1 cellular context compared by ENCODE assay signal in the genomic region with DNA sequence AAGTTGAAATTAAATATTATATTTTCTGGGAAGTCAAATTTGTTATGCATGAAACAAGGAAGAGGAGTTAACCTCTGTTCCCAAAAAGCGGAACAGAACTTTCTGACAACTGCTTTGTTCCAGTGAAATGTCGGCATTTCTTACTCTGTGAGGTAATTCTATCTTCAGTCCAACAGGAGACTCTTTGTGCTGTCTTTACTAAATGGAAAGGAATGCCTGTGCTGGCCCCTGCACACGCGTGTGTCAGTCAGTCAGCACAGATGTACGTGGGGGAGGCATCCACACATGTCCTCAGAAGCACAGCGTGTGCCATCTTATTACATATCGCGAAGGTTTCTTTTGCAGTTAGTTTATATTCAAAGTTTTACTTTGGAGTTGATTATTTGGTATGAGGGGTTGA.
A peak's percentile ranks its signal among the peaks of the same experiment; 100 is the strongest.
TF ChIP-seq lines count a peak whose summit lies in the region.

No MANE protein-coding gene starts in this region.

TF ChIP-seq in K562, 482 proteins besides CTCF, POLR2A, EP300 and RAD21 (continued from another document and continues in another):
- TF ChIP-seq, protein P1, sequence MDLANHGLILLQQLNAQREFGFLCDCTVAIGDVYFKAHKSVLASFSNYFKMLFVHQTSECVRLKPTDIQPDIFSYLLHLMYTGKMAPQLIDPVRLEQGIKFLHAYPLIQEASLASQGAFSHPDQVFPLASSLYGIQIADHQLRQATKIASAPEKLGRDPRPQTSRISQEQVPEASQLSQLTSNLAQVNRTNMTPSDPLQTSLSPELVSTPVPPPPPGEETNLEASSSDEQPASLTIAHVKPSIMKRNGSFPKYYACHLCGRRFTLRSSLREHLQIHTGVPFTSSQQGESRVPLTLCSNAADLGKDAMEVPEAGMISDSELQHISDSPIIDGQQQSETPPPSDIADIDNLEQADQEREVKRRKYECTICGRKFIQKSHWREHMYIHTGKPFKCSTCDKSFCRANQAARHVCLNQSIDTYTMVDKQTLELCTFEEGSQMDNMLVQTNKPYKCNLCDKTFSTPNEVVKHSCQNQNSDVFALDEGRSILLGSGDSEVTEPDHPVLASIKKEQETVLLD (IDR thresholded peaks at IDR 0.05), result 0 out of 2 replicates have a peak, but pooled peaks have one; percentile 51
- TF ChIP-seq SMARCB1 (IDR thresholded peaks at IDR 0.05; ENCODE audit: insufficient read length, low read depth), result peak; percentile 22
- no peak for TF ChIP-seq ZNF3 (CRISPR knock-in tag; IDR thresholded peaks at IDR 0.05)
- TF ChIP-seq, protein P2, sequence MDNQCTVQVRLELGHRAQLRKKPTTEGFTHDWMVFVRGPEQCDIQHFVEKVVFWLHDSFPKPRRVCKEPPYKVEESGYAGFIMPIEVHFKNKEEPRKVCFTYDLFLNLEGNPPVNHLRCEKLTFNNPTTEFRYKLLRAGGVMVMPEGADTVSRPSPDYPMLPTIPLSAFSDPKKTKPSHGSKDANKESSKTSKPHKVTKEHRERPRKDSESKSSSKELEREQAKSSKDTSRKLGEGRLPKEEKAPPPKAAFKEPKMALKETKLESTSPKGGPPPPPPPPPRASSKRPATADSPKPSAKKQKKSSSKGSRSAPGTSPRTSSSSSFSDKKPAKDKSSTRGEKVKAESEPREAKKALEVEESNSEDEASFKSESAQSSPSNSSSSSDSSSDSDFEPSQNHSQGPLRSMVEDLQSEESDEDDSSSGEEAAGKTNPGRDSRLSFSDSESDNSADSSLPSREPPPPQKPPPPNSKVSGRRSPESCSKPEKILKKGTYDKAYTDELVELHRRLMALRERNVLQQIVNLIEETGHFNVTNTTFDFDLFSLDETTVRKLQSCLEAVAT (IDR thresholded peaks at IDR 0.05), result peak; percentile 85 to 87; a peak in 3 of 4 replicates
- TF ChIP-seq, protein P3, sequence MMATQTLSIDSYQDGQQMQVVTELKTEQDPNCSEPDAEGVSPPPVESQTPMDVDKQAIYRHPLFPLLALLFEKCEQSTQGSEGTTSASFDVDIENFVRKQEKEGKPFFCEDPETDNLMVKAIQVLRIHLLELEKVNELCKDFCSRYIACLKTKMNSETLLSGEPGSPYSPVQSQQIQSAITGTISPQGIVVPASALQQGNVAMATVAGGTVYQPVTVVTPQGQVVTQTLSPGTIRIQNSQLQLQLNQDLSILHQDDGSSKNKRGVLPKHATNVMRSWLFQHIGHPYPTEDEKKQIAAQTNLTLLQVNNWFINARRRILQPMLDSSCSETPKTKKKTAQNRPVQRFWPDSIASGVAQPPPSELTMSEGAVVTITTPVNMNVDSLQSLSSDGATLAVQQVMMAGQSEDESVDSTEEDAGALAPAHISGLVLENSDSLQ (IDR thresholded peaks at IDR 0.05), result peak; percentile 86
- TF ChIP-seq, protein P4, sequence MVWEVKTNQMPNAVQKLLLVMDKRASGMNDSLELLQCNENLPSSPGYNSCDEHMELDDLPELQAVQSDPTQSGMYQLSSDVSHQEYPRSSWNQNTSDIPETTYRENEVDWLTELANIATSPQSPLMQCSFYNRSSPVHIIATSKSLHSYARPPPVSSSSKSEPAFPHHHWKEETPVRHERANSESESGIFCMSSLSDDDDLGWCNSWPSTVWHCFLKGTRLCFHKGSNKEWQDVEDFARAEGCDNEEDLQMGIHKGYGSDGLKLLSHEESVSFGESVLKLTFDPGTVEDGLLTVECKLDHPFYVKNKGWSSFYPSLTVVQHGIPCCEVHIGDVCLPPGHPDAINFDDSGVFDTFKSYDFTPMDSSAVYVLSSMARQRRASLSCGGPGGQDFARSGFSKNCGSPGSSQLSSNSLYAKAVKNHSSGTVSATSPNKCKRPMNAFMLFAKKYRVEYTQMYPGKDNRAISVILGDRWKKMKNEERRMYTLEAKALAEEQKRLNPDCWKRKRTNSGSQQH (CRISPR knock-in tag; IDR thresholded peaks at IDR 0.05), result no peak
- TF ChIP-seq CHD2 (IDR thresholded peaks at IDR 0.05; ENCODE audit: low read depth, low read length), result no peak
- no peak for TF ChIP-seq SMC3 (conservative IDR thresholded peaks at IDR 0.05; ENCODE audit: insufficient read depth, low read depth, low read length)
- no peak for TF ChIP-seq MAFK (IDR thresholded peaks at IDR 0.05; ENCODE audit: low read length)
- TF ChIP-seq, protein P5, sequence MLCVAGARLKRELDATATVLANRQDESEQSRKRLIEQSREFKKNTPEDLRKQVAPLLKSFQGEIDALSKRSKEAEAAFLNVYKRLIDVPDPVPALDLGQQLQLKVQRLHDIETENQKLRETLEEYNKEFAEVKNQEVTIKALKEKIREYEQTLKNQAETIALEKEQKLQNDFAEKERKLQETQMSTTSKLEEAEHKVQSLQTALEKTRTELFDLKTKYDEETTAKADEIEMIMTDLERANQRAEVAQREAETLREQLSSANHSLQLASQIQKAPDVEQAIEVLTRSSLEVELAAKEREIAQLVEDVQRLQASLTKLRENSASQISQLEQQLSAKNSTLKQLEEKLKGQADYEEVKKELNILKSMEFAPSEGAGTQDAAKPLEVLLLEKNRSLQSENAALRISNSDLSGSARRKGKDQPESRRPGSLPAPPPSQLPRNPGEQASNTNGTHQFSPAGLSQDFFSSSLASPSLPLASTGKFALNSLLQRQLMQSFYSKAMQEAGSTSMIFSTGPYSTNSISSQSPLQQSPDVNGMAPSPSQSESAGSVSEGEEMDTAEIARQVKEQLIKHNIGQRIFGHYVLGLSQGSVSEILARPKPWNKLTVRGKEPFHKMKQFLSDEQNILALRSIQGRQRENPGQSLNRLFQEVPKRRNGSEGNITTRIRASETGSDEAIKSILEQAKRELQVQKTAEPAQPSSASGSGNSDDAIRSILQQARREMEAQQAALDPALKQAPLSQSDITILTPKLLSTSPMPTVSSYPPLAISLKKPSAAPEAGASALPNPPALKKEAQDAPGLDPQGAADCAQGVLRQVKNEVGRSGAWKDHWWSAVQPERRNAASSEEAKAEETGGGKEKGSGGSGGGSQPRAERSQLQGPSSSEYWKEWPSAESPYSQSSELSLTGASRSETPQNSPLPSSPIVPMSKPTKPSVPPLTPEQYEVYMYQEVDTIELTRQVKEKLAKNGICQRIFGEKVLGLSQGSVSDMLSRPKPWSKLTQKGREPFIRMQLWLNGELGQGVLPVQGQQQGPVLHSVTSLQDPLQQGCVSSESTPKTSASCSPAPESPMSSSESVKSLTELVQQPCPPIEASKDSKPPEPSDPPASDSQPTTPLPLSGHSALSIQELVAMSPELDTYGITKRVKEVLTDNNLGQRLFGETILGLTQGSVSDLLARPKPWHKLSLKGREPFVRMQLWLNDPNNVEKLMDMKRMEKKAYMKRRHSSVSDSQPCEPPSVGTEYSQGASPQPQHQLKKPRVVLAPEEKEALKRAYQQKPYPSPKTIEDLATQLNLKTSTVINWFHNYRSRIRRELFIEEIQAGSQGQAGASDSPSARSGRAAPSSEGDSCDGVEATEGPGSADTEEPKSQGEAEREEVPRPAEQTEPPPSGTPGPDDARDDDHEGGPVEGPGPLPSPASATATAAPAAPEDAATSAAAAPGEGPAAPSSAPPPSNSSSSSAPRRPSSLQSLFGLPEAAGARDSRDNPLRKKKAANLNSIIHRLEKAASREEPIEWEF (CRISPR knock-in tag; IDR thresholded peaks at IDR 0.05), result no peak
- no peak for TF ChIP-seq DPF2 (IDR thresholded peaks at IDR 0.05)
- no peak for TF ChIP-seq MYBL2 (IDR thresholded peaks at IDR 0.05; ENCODE audit: low read depth)
- TF ChIP-seq MYBL2 (CRISPR knock-in tag; IDR thresholded peaks at IDR 0.05; ENCODE audit: borderline replicate concordance), result no peak
- TF ChIP-seq, protein P6, sequence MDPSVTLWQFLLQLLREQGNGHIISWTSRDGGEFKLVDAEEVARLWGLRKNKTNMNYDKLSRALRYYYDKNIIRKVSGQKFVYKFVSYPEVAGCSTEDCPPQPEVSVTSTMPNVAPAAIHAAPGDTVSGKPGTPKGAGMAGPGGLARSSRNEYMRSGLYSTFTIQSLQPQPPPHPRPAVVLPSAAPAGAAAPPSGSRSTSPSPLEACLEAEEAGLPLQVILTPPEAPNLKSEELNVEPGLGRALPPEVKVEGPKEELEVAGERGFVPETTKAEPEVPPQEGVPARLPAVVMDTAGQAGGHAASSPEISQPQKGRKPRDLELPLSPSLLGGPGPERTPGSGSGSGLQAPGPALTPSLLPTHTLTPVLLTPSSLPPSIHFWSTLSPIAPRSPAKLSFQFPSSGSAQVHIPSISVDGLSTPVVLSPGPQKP (CRISPR knock-in tag; IDR thresholded peaks at IDR 0.05), result no peak
- TF ChIP-seq, protein P7, sequence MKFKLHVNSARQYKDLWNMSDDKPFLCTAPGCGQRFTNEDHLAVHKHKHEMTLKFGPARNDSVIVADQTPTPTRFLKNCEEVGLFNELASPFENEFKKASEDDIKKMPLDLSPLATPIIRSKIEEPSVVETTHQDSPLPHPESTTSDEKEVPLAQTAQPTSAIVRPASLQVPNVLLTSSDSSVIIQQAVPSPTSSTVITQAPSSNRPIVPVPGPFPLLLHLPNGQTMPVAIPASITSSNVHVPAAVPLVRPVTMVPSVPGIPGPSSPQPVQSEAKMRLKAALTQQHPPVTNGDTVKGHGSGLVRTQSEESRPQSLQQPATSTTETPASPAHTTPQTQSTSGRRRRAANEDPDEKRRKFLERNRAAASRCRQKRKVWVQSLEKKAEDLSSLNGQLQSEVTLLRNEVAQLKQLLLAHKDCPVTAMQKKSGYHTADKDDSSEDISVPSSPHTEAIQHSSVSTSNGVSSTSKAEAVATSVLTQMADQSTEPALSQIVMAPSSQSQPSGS (CRISPR knock-in tag; IDR thresholded peaks at IDR 0.05), result no peak
- TF ChIP-seq PCBP2 (IDR thresholded peaks at IDR 0.05; ENCODE audit: low read depth, low read length, poor library complexity, severe bottlenecking), result no peak
- no peak for TF ChIP-seq PTTG1 (tag; IDR thresholded peaks at IDR 0.05; ENCODE audit: low read depth)
- no peak for TF ChIP-seq DNMT1 (IDR thresholded peaks at IDR 0.05)
- TF ChIP-seq ZNF707 (CRISPR knock-in tag; conservative IDR thresholded peaks at IDR 0.05), result no peak
- TF ChIP-seq NR2F6 (CRISPR knock-in tag; IDR thresholded peaks at IDR 0.05), result no peak
- TF ChIP-seq, protein P8, sequence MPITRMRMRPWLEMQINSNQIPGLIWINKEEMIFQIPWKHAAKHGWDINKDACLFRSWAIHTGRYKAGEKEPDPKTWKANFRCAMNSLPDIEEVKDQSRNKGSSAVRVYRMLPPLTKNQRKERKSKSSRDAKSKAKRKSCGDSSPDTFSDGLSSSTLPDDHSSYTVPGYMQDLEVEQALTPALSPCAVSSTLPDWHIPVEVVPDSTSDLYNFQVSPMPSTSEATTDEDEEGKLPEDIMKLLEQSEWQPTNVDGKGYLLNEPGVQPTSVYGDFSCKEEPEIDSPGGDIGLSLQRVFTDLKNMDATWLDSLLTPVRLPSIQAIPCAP (CRISPR knock-in tag; IDR thresholded peaks at IDR 0.05; ENCODE audit: borderline replicate concordance), result no peak
- TF ChIP-seq ZNF23 (CRISPR knock-in tag; IDR thresholded peaks at IDR 0.05), result no peak
- TF ChIP-seq MEF2A (IDR thresholded peaks at IDR 0.05; ENCODE audit: control insufficient read depth, low read depth, low read length), result no peak
- no peak for TF ChIP-seq CSDE1 (IDR thresholded peaks at IDR 0.05)
- TF ChIP-seq, protein P9, sequence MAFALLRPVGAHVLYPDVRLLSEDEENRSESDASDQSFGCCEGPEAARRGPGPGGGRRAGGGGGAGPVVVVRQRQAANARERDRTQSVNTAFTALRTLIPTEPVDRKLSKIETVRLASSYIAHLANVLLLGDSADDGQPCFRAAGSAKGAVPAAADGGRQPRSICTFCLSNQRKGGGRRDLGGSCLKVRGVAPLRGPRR (CRISPR knock-in tag; IDR thresholded peaks at IDR 0.05), result no peak
- TF ChIP-seq ZNF57 (CRISPR knock-in tag; IDR thresholded peaks at IDR 0.05), result no peak
- TF ChIP-seq NBN (IDR thresholded peaks at IDR 0.05; ENCODE audit: low read depth), result peak; percentile 32; the same call in 1 of the 2 replicates
- TF ChIP-seq, protein P10, sequence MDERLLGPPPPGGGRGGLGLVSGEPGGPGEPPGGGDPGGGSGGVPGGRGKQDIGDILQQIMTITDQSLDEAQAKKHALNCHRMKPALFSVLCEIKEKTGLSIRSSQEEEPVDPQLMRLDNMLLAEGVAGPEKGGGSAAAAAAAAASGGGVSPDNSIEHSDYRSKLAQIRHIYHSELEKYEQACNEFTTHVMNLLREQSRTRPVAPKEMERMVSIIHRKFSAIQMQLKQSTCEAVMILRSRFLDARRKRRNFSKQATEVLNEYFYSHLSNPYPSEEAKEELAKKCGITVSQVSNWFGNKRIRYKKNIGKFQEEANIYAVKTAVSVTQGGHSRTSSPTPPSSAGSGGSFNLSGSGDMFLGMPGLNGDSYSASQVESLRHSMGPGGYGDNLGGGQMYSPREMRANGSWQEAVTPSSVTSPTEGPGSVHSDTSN (CRISPR knock-in tag; IDR thresholded peaks at IDR 0.05; ENCODE audit: low read depth), result no peak
- TF ChIP-seq, protein P10 (tag; conservative IDR thresholded peaks at IDR 0.05; ENCODE audit: low read depth), result peak; percentile 21; the same call in 1 of the 2 replicates
- TF ChIP-seq, protein P11, sequence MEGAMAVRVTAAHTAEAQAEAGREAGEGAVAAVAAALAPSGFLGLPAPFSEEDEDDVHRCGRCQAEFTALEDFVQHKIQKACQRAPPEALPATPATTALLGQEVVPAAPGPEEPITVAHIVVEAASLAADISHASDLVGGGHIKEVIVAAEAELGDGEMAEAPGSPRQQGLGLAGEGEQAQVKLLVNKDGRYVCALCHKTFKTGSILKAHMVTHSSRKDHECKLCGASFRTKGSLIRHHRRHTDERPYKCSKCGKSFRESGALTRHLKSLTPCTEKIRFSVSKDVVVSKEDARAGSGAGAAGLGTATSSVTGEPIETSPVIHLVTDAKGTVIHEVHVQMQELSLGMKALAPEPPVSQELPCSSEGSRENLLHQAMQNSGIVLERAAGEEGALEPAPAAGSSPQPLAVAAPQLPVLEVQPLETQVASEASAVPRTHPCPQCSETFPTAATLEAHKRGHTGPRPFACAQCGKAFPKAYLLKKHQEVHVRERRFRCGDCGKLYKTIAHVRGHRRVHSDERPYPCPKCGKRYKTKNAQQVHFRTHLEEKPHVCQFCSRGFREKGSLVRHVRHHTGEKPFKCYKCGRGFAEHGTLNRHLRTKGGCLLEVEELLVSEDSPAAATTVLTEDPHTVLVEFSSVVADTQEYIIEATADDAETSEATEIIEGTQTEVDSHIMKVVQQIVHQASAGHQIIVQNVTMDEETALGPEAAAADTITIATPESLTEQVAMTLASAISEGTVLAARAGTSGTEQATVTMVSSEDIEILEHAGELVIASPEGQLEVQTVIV (CRISPR knock-in tag; IDR thresholded peaks at IDR 0.05; ENCODE audit: borderline replicate concordance), result no peak
- TF ChIP-seq THRAP3 (IDR thresholded peaks at IDR 0.05; ENCODE audit: borderline replicate concordance), result 0 out of 2 replicates have a peak, but pooled peaks have one; percentile 33
